15 cellular contexts compared by ENCODE assay signal in genomic region chr2:43019025-43019367, GRCh38.
DNase-seq lines count a peak whose midpoint lies in the region; ATAC-seq and TF ChIP-seq lines count a peak whose summit lies in the region.
"Had no signal": no experiment of that assay in that cellular context is flagged by ENCODE, and none has a peak within 500 bp of the region (broad histone marks: within the 10 kb centered on the region; RNA-seq: fewer than 3 reads in every experiment).

No MANE protein-coding gene starts in this region.

- H3K9me3 ChIP-seq in heart left ventricle (peaks cover 0 to 16% (median 2%) of the 10 kb centered on the region in 12 donors), osteoblast (ENCODE audit: low read depth, low read length) (peaks cover 7% of the 10 kb centered on the region)

- no peaks in the 10 kb centered on the region for H3K27me3 Mint-ChIP-seq in type B pancreatic cell
- no peaks in the 10 kb centered on the region for H3K27me3 Mint-ChIP-seq in stimulated activated naive CD8-positive, alpha-beta T cell treated with anti-CD3 and anti-CD28 coated beads, Interleukin-15, amount 100 ng/mL, for 72 hours
- H3K27me3 Mint-ChIP-seq: activated B cell treated with CpG ODN at 0.5 μM for 24 hours had no signal

- H3K36me3 ChIP-seq in heart left ventricle (no peaks in the 10 kb centered on the region), osteoblast (ENCODE audit: insufficient read depth, low read length) (no peaks in the 10 kb centered on the region)

- no peaks in the 10 kb centered on the region for H3K9me3 Mint-ChIP-seq in type B pancreatic cell
- H3K9me3 Mint-ChIP-seq in stimulated activated naive CD8-positive, alpha-beta T cell treated with anti-CD3 and anti-CD28 coated beads, Interleukin-15, amount 100 ng/mL, for 72 hours: peaks cover 11 to 15% of the 10 kb centered on the region in 2 donors

- intact Hi-C loops in heart left ventricle (cut with DNase I): loop anchor here in 2 of 10 donors (2.0 to 5.0 kb wide), 2 partner anchors 37 to 190 kb away; no protein-coding TSS in a partner anchor

- H3K79me2 ChIP-seq in osteoblast (ENCODE audit: insufficient read depth, low read length): no peaks in the 10 kb centered on the region

- TF ChIP-seq POLR2A in heart left ventricle (IDR thresholded peaks at IDR 0.05): no peak

- no peak overlapping the region for H2AFZ ChIP-seq in osteoblast (ENCODE audit: low read length)

- WGBS in adipose tissue, 3 donors: 60 to 83% (median 64%) methylated on average over 5 of the region's 5 CpGs
- WGBS in heart left ventricle, 4 donors: 58 to 73% (median 66%) methylated on average over 5 of the region's 5 CpGs

- H3K27me3 ChIP-seq in heart left ventricle: no peaks in the 10 kb centered on the region
- no peaks in the 10 kb centered on the region for H3K27me3 ChIP-seq in osteoblast (ENCODE audit: insufficient read depth, low read length)
- H3K27me3 ChIP-seq: BLaER1 treated with 17β-estradiol and CSF1 and Interleukin-3, amounts not matched to agents 10 nM and 100 nM had no signal

- H3K4me1 ChIP-seq in heart left ventricle (peaks cover 0 to 25% (median 15%) of the 10 kb centered on the region in 12 donors), osteoblast (ENCODE audit: insufficient read depth, low read length) (peaks cover 9% of the 10 kb centered on the region)

- peak overlapping the region; percentile 71 for H3K27ac ChIP-seq in adipose tissue (ENCODE audit: low read depth, low read length)
- peak overlapping the region; percentile 71 to 89 (median 76) for H3K27ac ChIP-seq in heart left ventricle
- H3K27ac ChIP-seq in osteoblast (ENCODE audit: low read depth, low read length): no peak overlapping the region

- peak overlapping the region; percentile 13 for H3K27ac Mint-ChIP-seq in type B pancreatic cell
- H3K27ac Mint-ChIP-seq in stimulated activated naive CD8-positive, alpha-beta T cell treated with anti-CD3 and anti-CD28 coated beads, Interleukin-15, amount 100 ng/mL, for 72 hours: no peak overlapping the region
- H3K27ac Mint-ChIP-seq: activated B cell treated with CpG ODN at 0.5 μM for 24 hours; stimulated activated memory B cell treated with anti-CD40 and anti-IgM and Interleukin-4, amounts not matched to agents 10 μg/mL and 1 μg/mL and 100 μg/mL, for 72 hours; T-helper 1 cell treated with Interleukin-12 subunit alpha and Interleukin-12 subunit beta and Interleukin-4 antibody, amounts not matched to agents 30 μg/mL and 1 μg/mL, for 36 hours had no signal

- H3K4me1 Mint-ChIP-seq in type B pancreatic cell (ENCODE audit: unreplicated experiment): peaks cover 17% of the 10 kb centered on the region
- peaks cover 9% of the 10 kb centered on the region for H3K4me1 Mint-ChIP-seq in stimulated activated naive CD8-positive, alpha-beta T cell treated with anti-CD3 and anti-CD28 coated beads, Interleukin-15, amount 100 ng/mL, for 72 hours
- H3K4me1 Mint-ChIP-seq: activated B cell treated with CpG ODN at 0.5 μM for 24 hours; stimulated activated memory B cell treated with anti-CD40 and anti-IgM and Interleukin-4, amounts not matched to agents 10 μg/mL and 1 μg/mL and 100 μg/mL, for 72 hours had no signal

- no peaks in the 10 kb centered on the region for H3K36me3 Mint-ChIP-seq in type B pancreatic cell

- TF ChIP-seq CTCF in heart left ventricle (IDR thresholded peaks at IDR 0.05): no peak
- TF ChIP-seq CTCF in osteoblast (IDR thresholded peaks at IDR 0.05; ENCODE audit: extremely low read depth, low read depth, low read length): no peak
- TF ChIP-seq CTCF in type B pancreatic cell (conservative IDR thresholded peaks at IDR 0.05): no peak

- H4K20me1 ChIP-seq in osteoblast (ENCODE audit: insufficient read depth, low read length): no peaks in the 10 kb centered on the region
- H4K20me1 ChIP-seq: BLaER1 treated with 17β-estradiol and CSF1 and Interleukin-3, amounts not matched to agents 10 nM and 100 nM had no signal

- ATAC-seq in heart left ventricle: peak; percentile 30 to 75 (median 38)
- no peak for ATAC-seq in stimulated activated naive CD8-positive, alpha-beta T cell treated with anti-CD3 and anti-CD28 coated beads, Interleukin-15, amount 100 ng/mL, for 72 hours
- no peak for ATAC-seq in HG03342 (IDR thresholded peaks at IDR 0.05; ENCODE audit: unreplicated experiment)
- ATAC-seq: stimulated activated memory B cell treated with anti-CD40 and anti-IgM and Interleukin-4, amounts not matched to agents 10 μg/mL and 1 μg/mL and 100 μg/mL, for 72 hours had no signal

- H3K4me3 ChIP-seq in heart left ventricle (no peak overlapping the region), osteoblast (ENCODE audit: insufficient read depth, low read length) (no peak overlapping the region)
- H3K4me3 ChIP-seq: BLaER1 treated with 17β-estradiol and CSF1 and Interleukin-3, amounts not matched to agents 10 nM and 100 nM had no signal

- DNase-seq in heart left ventricle (peak in 1 of 5 donors; percentile 37), osteoblast (ENCODE audit: insufficient read length, low spot score, missing footprints) (peak; percentile 1), type B pancreatic cell (ENCODE audit: extremely low spot score, unreplicated experiment) (no peak), RPMI8226 (no peak)
- DNase-seq in stimulated activated naive CD8-positive, alpha-beta T cell treated with anti-CD3 and anti-CD28 coated beads, Interleukin-15, amount 100 ng/mL, for 72 hours: no peak
- DNase-seq: activated B cell treated with CpG ODN at 0.5 μM for 24 hours, activated gamma-delta T cell treated with Interleukin-2 at 50 U/mL for 16 hours, NCI-H1092 treated with DMSO at 0.1 percent for 48 hours, NCI-H2171 treated with DMSO at 0.1 percent for 48 hours had no signal

- no peak overlapping the region for H3K4me3 Mint-ChIP-seq in type B pancreatic cell
- no peak overlapping the region for H3K4me3 Mint-ChIP-seq in stimulated activated naive CD8-positive, alpha-beta T cell treated with anti-CD3 and anti-CD28 coated beads, Interleukin-15, amount 100 ng/mL, for 72 hours
- H3K4me3 Mint-ChIP-seq: activated B cell treated with CpG ODN at 0.5 μM for 24 hours; nephron; stimulated activated memory B cell treated with anti-CD40 and anti-IgM and Interleukin-4, amounts not matched to agents 10 μg/mL and 1 μg/mL and 100 μg/mL, for 72 hours; T-helper 1 cell treated with Interleukin-12 subunit alpha and Interleukin-12 subunit beta and Interleukin-4 antibody, amounts not matched to agents 30 μg/mL and 1 μg/mL, for 36 hours had no signal

- H3K4me2 ChIP-seq in osteoblast (ENCODE audit: insufficient read depth, low read length): no peak overlapping the region

Comparison
In these comparisons a context has a peak if more than half of its experiments do, and no peak if none do; other contexts are left out.
1. ATAC-seq: peak in heart left ventricle (4 of 4); none in stimulated activated naive CD8-positive, alpha-beta T cell treated with anti-CD3 and anti-CD28 coated beads, Interleukin-15, amount 100 ng/mL, for 72 hours (single experiment) and HG03342 (single experiment).